18 cellular contexts compared by ENCODE assay signal in genomic region chr15:31271224-31271635, GRCh38. TPM values are rescaled to one million over a fixed set of nuclear protein-coding genes. Genes with fewer than 3 reads are reported as not detected.
DNase-seq lines count a peak whose midpoint lies in the region; ATAC-seq, FAIRE-seq and TF ChIP-seq lines count a peak whose summit lies in the region.
"Had no signal": no experiment of that assay in that cellular context is flagged by ENCODE, and none has a peak within 500 bp of the region (broad histone marks: within the 10 kb centered on the region; RNA-seq: fewer than 3 reads in every experiment).

No MANE protein-coding gene starts in this region.

- intact Hi-C loops in activated CD4-positive, alpha-beta memory T cell treated with anti-CD3 and anti-CD28 coated beads for 36 hours (cut with micrococcal nuclease) = no loop called here
- intact Hi-C loops in sigmoid colon (cut with DNase I) = no loop called here

- ATAC-seq in CD4-positive, CD25-positive, alpha-beta regulatory T cell (ENCODE audit: low read depth in 2 of 2) = no peak
- no peak for ATAC-seq in HG03342 (IDR thresholded peaks at IDR 0.05; ENCODE audit: unreplicated experiment)
- ATAC-seq: activated CD4-positive, CD25-positive, alpha-beta regulatory T cell treated with anti-CD3 and anti-CD28 coated beads, Interleukin-2, amount 50 U/mL, for 24 hours; body of pancreas; left lung; mucosa of descending colon; Panc1 had no signal

- no peaks in the 10 kb centered on the region for H3K27me3 Mint-ChIP-seq in activated CD4-positive, alpha-beta memory T cell treated with anti-CD3 and anti-CD28 coated beads for 36 hours
- peaks cover 2% of the 10 kb centered on the region for H3K27me3 Mint-ChIP-seq in activated CD4-positive, alpha-beta memory T cell treated with anti-CD3 and anti-CD28 coated beads, Interleukin-2, amount 10 ng/mL, durations not matched to agents 7 days and 5 days
- H3K27me3 Mint-ChIP-seq in CD4-positive, CD25-positive, alpha-beta regulatory T cell = no peaks in the 10 kb centered on the region
- H3K27me3 Mint-ChIP-seq: activated naive CD8-positive, alpha-beta T cell treated with anti-CD3 and anti-CD28 coated beads, Interleukin-2, amount 10 ng/mL, durations not matched to agents 7 days and 5 days had no signal

- FAIRE-seq in frontal cortex (lab: Jason Lieb, UNC) = no peak

- CTCF ChIA-PET in activated CD4-positive, alpha-beta memory T cell treated with anti-CD3 and anti-CD28 coated beads for 36 hours (lab: Charles Lee) = no interaction called here
- CTCF ChIA-PET in activated CD4-positive, alpha-beta memory T cell treated with anti-CD3 and anti-CD28 coated beads, Interleukin-2, amount 10 ng/mL, durations not matched to agents 7 days and 5 days (lab: Charles Lee) = interaction anchor here (1.0 kb wide), 1 partner anchor 218 kb away, joined by 4 read pairs; no protein-coding TSS in a partner anchor

- no peaks in the 10 kb centered on the region for H3K36me3 Mint-ChIP-seq in activated CD4-positive, alpha-beta memory T cell treated with anti-CD3 and anti-CD28 coated beads for 36 hours
- H3K36me3 Mint-ChIP-seq in activated CD4-positive, alpha-beta memory T cell treated with anti-CD3 and anti-CD28 coated beads, Interleukin-2, amount 10 ng/mL, durations not matched to agents 7 days and 5 days (ENCODE audit: low read depth) = no peaks in the 10 kb centered on the region
- H3K36me3 Mint-ChIP-seq in CD4-positive, CD25-positive, alpha-beta regulatory T cell = no peaks in the 10 kb centered on the region
- H3K36me3 Mint-ChIP-seq: activated naive CD8-positive, alpha-beta T cell treated with anti-CD3 and anti-CD28 coated beads, Interleukin-2, amount 10 ng/mL, durations not matched to agents 7 days and 5 days had no signal

- no peaks in the 10 kb centered on the region for H3K9me3 Mint-ChIP-seq in activated CD4-positive, alpha-beta memory T cell treated with anti-CD3 and anti-CD28 coated beads for 36 hours
- no peaks in the 10 kb centered on the region for H3K9me3 Mint-ChIP-seq in activated CD4-positive, alpha-beta memory T cell treated with anti-CD3 and anti-CD28 coated beads, Interleukin-2, amount 10 ng/mL, durations not matched to agents 7 days and 5 days
- H3K9me3 Mint-ChIP-seq in CD4-positive, CD25-positive, alpha-beta regulatory T cell = peaks cover 0 to 1% (median 0%) of the 10 kb centered on the region in 7 donors
- H3K9me3 Mint-ChIP-seq: activated naive CD8-positive, alpha-beta T cell treated with anti-CD3 and anti-CD28 coated beads, Interleukin-2, amount 10 ng/mL, durations not matched to agents 7 days and 5 days had no signal

- H3K4me1 Mint-ChIP-seq in activated CD4-positive, alpha-beta memory T cell treated with anti-CD3 and anti-CD28 coated beads for 36 hours (ENCODE audit: low read depth) = peaks cover 27% of the 10 kb centered on the region
- H3K4me1 Mint-ChIP-seq in activated CD4-positive, alpha-beta memory T cell treated with anti-CD3 and anti-CD28 coated beads, Interleukin-2, amount 10 ng/mL, durations not matched to agents 7 days and 5 days = peaks cover 57% of the 10 kb centered on the region
- H3K4me1 Mint-ChIP-seq in CD4-positive, CD25-positive, alpha-beta regulatory T cell = peaks cover 8 to 83% (median 47%) of the 10 kb centered on the region in 4 donors

- DNase-seq in activated CD4-positive, alpha-beta memory T cell treated with anti-CD3 and anti-CD28 coated beads for 36 hours = peak; percentile 8
- no peak for DNase-seq in activated CD4-positive, alpha-beta memory T cell treated with anti-CD3 and anti-CD28 coated beads, Interleukin-2, amount 10 ng/mL, durations not matched to agents 7 days and 5 days
- DNase-seq in CD4-positive, CD25-positive, alpha-beta regulatory T cell = no peak
- peak; percentile 39 to 41 for DNase-seq in erythroblast (lab: John Stamatoyannopoulos, UW)
- peak; percentile 48 for DNase-seq in sigmoid colon
- no peak for DNase-seq in frontal cortex (ENCODE audit: low spot score in 2 of 2)
- DNase-seq in activated naive CD4-positive, alpha-beta T cell treated with anti-CD3 and anti-CD28 coated beads, Interleukin-2, amount 50 U/mL, for 16 hours = no peak
- DNase-seq: activated naive CD8-positive, alpha-beta T cell treated with anti-CD3 and anti-CD28 coated beads, Interleukin-2, amount 10 ng/mL, durations not matched to agents 7 days and 5 days; NCI-H187; NCI-H2227 treated with DMSO at 0.1 percent for 48 hours; nucleus accumbens had no signal

- POLR2A ChIA-PET in activated CD4-positive, alpha-beta memory T cell treated with anti-CD3 and anti-CD28 coated beads for 36 hours (lab: Charles Lee) = no interaction called here
- POLR2A ChIA-PET in activated CD4-positive, alpha-beta memory T cell treated with anti-CD3 and anti-CD28 coated beads, Interleukin-2, amount 10 ng/mL, durations not matched to agents 7 days and 5 days (lab: Charles Lee) = interaction anchor here (9.2 kb wide), 1 partner anchor 55 kb away, joined by 128 read pairs; the partner anchor contains the start of gene KLF13

- no peaks in the 10 kb centered on the region for H3K27me3 ChIP-seq in CD4-positive, CD25-positive, alpha-beta regulatory T cell (ENCODE audit: control insufficient read depth, insufficient read depth, low read length)
- H3K27me3 ChIP-seq in sigmoid colon = peaks cover 0 to 1% (median 0%) of the 10 kb centered on the region in 3 donors
- H3K27me3 ChIP-seq: body of pancreas, colonic mucosa, left lung had no signal

- H3K36me3 ChIP-seq in CD4-positive, CD25-positive, alpha-beta regulatory T cell (ENCODE audit: control insufficient read depth, insufficient read depth, low read length) = no peaks in the 10 kb centered on the region
- no peaks in the 10 kb centered on the region for H3K36me3 ChIP-seq in sigmoid colon
- H3K36me3 ChIP-seq: colonic mucosa, left lung had no signal

- no peak overlapping the region for H3K27ac Mint-ChIP-seq in activated CD4-positive, alpha-beta memory T cell treated with anti-CD3 and anti-CD28 coated beads for 36 hours
- H3K27ac Mint-ChIP-seq in activated CD4-positive, alpha-beta memory T cell treated with anti-CD3 and anti-CD28 coated beads, Interleukin-2, amount 10 ng/mL, durations not matched to agents 7 days and 5 days = no peak overlapping the region
- H3K27ac Mint-ChIP-seq in CD4-positive, CD25-positive, alpha-beta regulatory T cell = peak overlapping the region; percentile 36 to 56 (median 52)
- H3K27ac Mint-ChIP-seq: activated naive CD8-positive, alpha-beta T cell treated with anti-CD3 and anti-CD28 coated beads, Interleukin-2, amount 10 ng/mL, durations not matched to agents 7 days and 5 days had no signal

- no peak overlapping the region for H3K4me3 ChIP-seq in CD4-positive, CD25-positive, alpha-beta regulatory T cell (ENCODE audit: low read depth, low read length)
- no peak overlapping the region for H3K4me3 ChIP-seq in sigmoid colon
- H3K4me3 ChIP-seq: body of pancreas, colonic mucosa, left lung, mucosa of descending colon had no signal

- peaks cover 63% of the 10 kb centered on the region for H3K4me1 ChIP-seq in CD4-positive, CD25-positive, alpha-beta regulatory T cell (ENCODE audit: control insufficient read depth, insufficient read depth, low read length, poor library complexity, severe bottlenecking)
- H3K4me1 ChIP-seq in sigmoid colon = no peaks in the 10 kb centered on the region

- TF ChIP-seq CTCF in sigmoid colon (IDR thresholded peaks at IDR 0.05) = no peak

- no peak overlapping the region for H3K27ac ChIP-seq in CD4-positive, CD25-positive, alpha-beta regulatory T cell (ENCODE audit: insufficient read depth, low read length, poor library complexity, severe bottlenecking)
- H3K27ac ChIP-seq in sigmoid colon = no peak overlapping the region
- H3K27ac ChIP-seq: body of pancreas, colonic mucosa, left lung had no signal

- TF ChIP-seq POLR2A in erythroblast (IDR thresholded peaks at IDR 0.05; ENCODE audit: low read length) (no peak), sigmoid colon (IDR thresholded peaks at IDR 0.05) (no peak)

- TF ChIP-seq EP300 in sigmoid colon (IDR thresholded peaks at IDR 0.05) = no peak

- no peaks in the 10 kb centered on the region for H3K9me3 ChIP-seq in CD4-positive, CD25-positive, alpha-beta regulatory T cell (ENCODE audit: control insufficient read depth in 2 of 2, low read length in 2 of 2)
- H3K9me3 ChIP-seq in sigmoid colon = no peaks in the 10 kb centered on the region
- H3K9me3 ChIP-seq: body of pancreas, colonic mucosa, left lung, mucosa of descending colon had no signal

- 83 to 86% methylated on average over 10 of the region's 10 CpGs for WGBS in sigmoid colon, 2 donors

- no peak overlapping the region for H3K4me3 Mint-ChIP-seq in activated CD4-positive, alpha-beta memory T cell treated with anti-CD3 and anti-CD28 coated beads for 36 hours
- no peak overlapping the region for H3K4me3 Mint-ChIP-seq in activated CD4-positive, alpha-beta memory T cell treated with anti-CD3 and anti-CD28 coated beads, Interleukin-2, amount 10 ng/mL, durations not matched to agents 7 days and 5 days
- H3K4me3 Mint-ChIP-seq in CD4-positive, CD25-positive, alpha-beta regulatory T cell = no peak overlapping the region
- H3K4me3 Mint-ChIP-seq: activated naive CD8-positive, alpha-beta T cell treated with anti-CD3 and anti-CD28 coated beads, Interleukin-2, amount 10 ng/mL, durations not matched to agents 7 days and 5 days had no signal

RNA-seq across cellular contexts. Expression of gene KLF13, which starts 55.4 kb away (rescaled TPM):
- total RNA-seq in activated CD4-positive, alpha-beta memory T cell treated with anti-CD3 and anti-CD28 coated beads for 36 hours = 100 to 1,000 TPM; 134 to 145 TPM
- total RNA-seq in activated CD4-positive, alpha-beta memory T cell treated with anti-CD3 and anti-CD28 coated beads, Interleukin-2, amount 10 ng/mL, durations not matched to agents 7 days and 5 days = 100 to 1,000 TPM; 199 TPM
- 227 TPM for total RNA-seq in CD4-positive, CD25-positive, alpha-beta regulatory T cell
- 10 to 100 TPM; 36.3 to 52.1 (median 47.7) TPM for polyA plus RNA-seq in CD4-positive, CD25-positive, alpha-beta regulatory T cell
- total RNA-seq in sigmoid colon (10 to 100 TPM; 18.7 to 28.0 (median 24.5) TPM), frontal cortex (45.2 TPM)
- polyA plus RNA-seq in sigmoid colon = 10 to 100 TPM; 23.4 to 71.9 (median 48.6) TPM

Comparison
In these comparisons a context has a peak if more than half of its experiments do, and no peak if none do; other contexts are left out.
1. DNase-seq: peak in activated CD4-positive, alpha-beta memory T cell treated with anti-CD3 and anti-CD28 coated beads for 36 hours (single experiment), erythroblast (2 of 2) and sigmoid colon (single experiment); none in activated CD4-positive, alpha-beta memory T cell treated with anti-CD3 and anti-CD28 coated beads, Interleukin-2, amount 10 ng/mL, durations not matched to agents 7 days and 5 days (single experiment), CD4-positive, CD25-positive, alpha-beta regulatory T cell (0 of 3), frontal cortex (0 of 2) and activated naive CD4-positive, alpha-beta T cell treated with anti-CD3 and anti-CD28 coated beads, Interleukin-2, amount 50 U/mL, for 16 hours (single experiment).
2. H3K27ac Mint-ChIP-seq: peak in CD4-positive, CD25-positive, alpha-beta regulatory T cell (3 of 3); none in activated CD4-positive, alpha-beta memory T cell treated with anti-CD3 and anti-CD28 coated beads for 36 hours (single experiment) and activated CD4-positive, alpha-beta memory T cell treated with anti-CD3 and anti-CD28 coated beads, Interleukin-2, amount 10 ng/mL, durations not matched to agents 7 days and 5 days (single experiment).